Comparison of ENCODE assay signal across 10 cellular contexts in genomic region chr17:77783991-77784820, GRCh38.
DNase-seq lines count a peak whose midpoint lies in the region; ATAC-seq and TF ChIP-seq lines count a peak whose summit lies in the region.
"Had no signal": no experiment of that assay in that cellular context is flagged by ENCODE, and none has a peak within 500 bp of the region (broad histone marks: within the 10 kb centered on the region; RNA-seq: fewer than 3 reads in every experiment).

No MANE protein-coding gene starts in this region.

- H3K36me3 ChIP-seq in CD8-positive, alpha-beta T cell (ENCODE audit: insufficient read depth, low read length) = no peaks in the 10 kb centered on the region

- CTCF ChIA-PET in CD8-positive, alpha-beta T cell (lab: Charles Lee) = interaction anchor here (1.0 to 1.3 kb wide), 2 partner anchors 229 to 242 kb away, joined by 5 read pairs; no protein-coding TSS in a partner anchor
- CTCF ChIA-PET in activated naive CD4-positive, alpha-beta T cell treated with anti-CD3 and anti-CD28 coated beads for 36 hours (lab: Charles Lee) = interaction anchor here (0.7 to 1.2 kb wide), 2 partner anchors 234 to 315 kb away, joined by 3 read pairs; no protein-coding TSS in a partner anchor

- peak; percentile 89 for ATAC-seq in CD8-positive, alpha-beta T cell
- ATAC-seq in HG03108 (IDR thresholded peaks at IDR 0.05; ENCODE audit: unreplicated experiment) (no peak), HG03565 (IDR thresholded peaks at IDR 0.05; ENCODE audit: unreplicated experiment) (no peak), HG03439 (IDR thresholded peaks at IDR 0.05; ENCODE audit: unreplicated experiment) (no peak)

- no peaks in the 10 kb centered on the region for H3K27me3 ChIP-seq in CD8-positive, alpha-beta T cell (ENCODE audit: insufficient read depth, low read length)

- no peak for TF ChIP-seq CTCF in CD8-positive, alpha-beta T cell (IDR thresholded peaks at IDR 0.05)

- peaks cover 15% of the 10 kb centered on the region for H3K4me1 ChIP-seq in CD8-positive, alpha-beta T cell (ENCODE audit: insufficient read depth, low read length)

- peaks cover 23% of the 10 kb centered on the region for H3K4me1 Mint-ChIP-seq in CD8-positive, alpha-beta T cell (ENCODE audit: low read depth)
- peaks cover 17% of the 10 kb centered on the region for H3K4me1 Mint-ChIP-seq in activated naive CD4-positive, alpha-beta T cell treated with anti-CD3 and anti-CD28 coated beads for 36 hours (ENCODE audit: low read depth)

- H3K9me3 ChIP-seq in CD8-positive, alpha-beta T cell (ENCODE audit: low read length) = no peaks in the 10 kb centered on the region

- H3K4me3 ChIP-seq in CD8-positive, alpha-beta T cell (ENCODE audit: low read depth, low read length) = no peak overlapping the region

- no peaks in the 10 kb centered on the region for H3K9me3 Mint-ChIP-seq in CD8-positive, alpha-beta T cell
- H3K9me3 Mint-ChIP-seq in activated naive CD4-positive, alpha-beta T cell treated with anti-CD3 and anti-CD28 coated beads for 36 hours = no peaks in the 10 kb centered on the region

- intact Hi-C loops in CD8-positive, alpha-beta T cell (cut with DNase I, micrococcal nuclease) = loop anchor here in 1 of 2 experiments (1.0 to 2.0 kb wide), 2 partner anchors 61 to 98 kb away; no protein-coding TSS in a partner anchor
- intact Hi-C loops in activated naive CD4-positive, alpha-beta T cell treated with anti-CD3 and anti-CD28 coated beads for 36 hours (cut with micrococcal nuclease) = loop anchor here (1.0 to 2.0 kb wide), 4 partner anchors 52 to 174 kb away; partner anchors contain the start of gene TNRC6C

- peak; percentile 54 to 83 (median 69) for DNase-seq in CD8-positive, alpha-beta T cell
- peak; percentile 53 to 70 for DNase-seq in activated CD4-positive, alpha-beta T cell treated with anti-CD3 and anti-CD28 coated beads for 4 hours
- peak; percentile 88 for DNase-seq in activated naive CD4-positive, alpha-beta T cell treated with anti-CD3 and anti-CD28 coated beads for 36 hours
- peak; percentile 19 to 30 for DNase-seq in stimulated activated CD4-positive, alpha-beta T cell treated with anti-CD3 and anti-CD28 coated beads, Interleukin-2, amount 100 ng/mL, for 48 hours
- DNase-seq in NCI-H82 treated with DMSO at 0.1 percent for 48 hours (lab: John Stamatoyannopoulos, UW; ENCODE audit: unreplicated experiment) = no peak
- DNase-seq: NCI-H446 had no signal

- no peaks in the 10 kb centered on the region for H3K36me3 Mint-ChIP-seq in CD8-positive, alpha-beta T cell
- no peaks in the 10 kb centered on the region for H3K36me3 Mint-ChIP-seq in activated naive CD4-positive, alpha-beta T cell treated with anti-CD3 and anti-CD28 coated beads for 36 hours (ENCODE audit: low read depth)

- peak overlapping the region; percentile 60 for H3K4me3 Mint-ChIP-seq in CD8-positive, alpha-beta T cell
- no peak overlapping the region for H3K4me3 Mint-ChIP-seq in activated naive CD4-positive, alpha-beta T cell treated with anti-CD3 and anti-CD28 coated beads for 36 hours

- no peaks in the 10 kb centered on the region for H3K27me3 Mint-ChIP-seq in CD8-positive, alpha-beta T cell (ENCODE audit: low read depth)
- H3K27me3 Mint-ChIP-seq in activated naive CD4-positive, alpha-beta T cell treated with anti-CD3 and anti-CD28 coated beads for 36 hours (ENCODE audit: low read depth) = no peaks in the 10 kb centered on the region

- peak overlapping the region; percentile 94 for H3K27ac Mint-ChIP-seq in CD8-positive, alpha-beta T cell
- peak overlapping the region; percentile 75 for H3K27ac Mint-ChIP-seq in activated naive CD4-positive, alpha-beta T cell treated with anti-CD3 and anti-CD28 coated beads for 36 hours
- H3K27ac Mint-ChIP-seq: progenitor cell of endocrine pancreas had no signal

- POLR2A ChIA-PET in CD8-positive, alpha-beta T cell (lab: Charles Lee) = interaction anchor here (0.6 to 1.5 kb wide), 6 partner anchors 45 to 179 kb away, joined by 3 to 25 read pairs (median 6); partner anchors contain the start of gene TNRC6C

- peak overlapping the region; percentile 65 for H3K27ac ChIP-seq in CD8-positive, alpha-beta T cell (ENCODE audit: low read depth, low read length)
